ENCODE assay signal across 9 cellular contexts in genomic region chr17:61157246-61157887, GRCh38.
DNase-seq lines count a peak whose midpoint lies in the region; ATAC-seq and TF ChIP-seq lines count a peak whose summit lies in the region.
"Had no signal": no experiment of that assay in that cellular context is flagged by ENCODE, and none has a peak within 500 bp of the region (broad histone marks: within the 10 kb centered on the region; RNA-seq: fewer than 3 reads in every experiment).

No MANE protein-coding gene starts in this region.

- TF ChIP-seq CTCF in OCI-LY3 (IDR thresholded peaks at IDR 0.05; ENCODE audit: low read depth, low read length), result no peak
- TF ChIP-seq CTCF in fibroblast of pulmonary artery (IDR thresholded peaks at IDR 0.05; ENCODE audit: low read length, missing control alignments), result peak; percentile 13
- peak; percentile 6 for TF ChIP-seq CTCF in smooth muscle cell (IDR thresholded peaks at IDR 0.05; ENCODE audit: borderline replicate concordance, insufficient read depth, poor library complexity, severe bottlenecking)
- no peak for TF ChIP-seq CTCF in endodermal cell (conservative IDR thresholded peaks at IDR 0.05)

- no peaks in the 10 kb centered on the region for H3K9me3 Mint-ChIP-seq in immature natural killer cell
- H3K9me3 Mint-ChIP-seq in endodermal cell, result no peaks in the 10 kb centered on the region

- H3K4me3 Mint-ChIP-seq in immature natural killer cell (no peak overlapping the region), endodermal cell (no peak overlapping the region)

- H3K9me3 ChIP-seq in OCI-LY3 (ENCODE audit: insufficient read depth, low read length) (no peaks in the 10 kb centered on the region), smooth muscle cell (replicated peaks; ENCODE audit: low read depth) (no peaks in the 10 kb centered on the region), endodermal cell (ENCODE audit: control insufficient read depth, low read length) (no peaks in the 10 kb centered on the region)
- H3K9me3 ChIP-seq: transverse colon had no signal

- H3K9ac ChIP-seq in OCI-LY3 (ENCODE audit: low read length), result no peak overlapping the region
- peak overlapping the region; percentile 9 for H3K9ac ChIP-seq in smooth muscle cell (ENCODE audit: low read depth)
- H3K9ac ChIP-seq in endodermal cell (ENCODE audit: extremely low read depth, low read length, poor library complexity, severe bottlenecking), result no peak overlapping the region

- H3K4me1 ChIP-seq in OCI-LY3 (ENCODE audit: low read length) (peaks cover 20% of the 10 kb centered on the region), smooth muscle cell (ENCODE audit: low read depth) (peaks cover 65% of the 10 kb centered on the region), endodermal cell (ENCODE audit: control insufficient read depth, insufficient read depth, low read length) (peaks cover 23% of the 10 kb centered on the region)

- no peaks in the 10 kb centered on the region for H4K20me1 ChIP-seq in OCI-LY3 (ENCODE audit: insufficient read depth, low read length)
- no peaks in the 10 kb centered on the region for H4K20me1 ChIP-seq in smooth muscle cell (ENCODE audit: low read depth)

- H3K27ac ChIP-seq in OCI-LY3 (ENCODE audit: low read length), result no peak overlapping the region
- H3K27ac ChIP-seq in smooth muscle cell (ENCODE audit: low read depth), result peak overlapping the region; percentile 77
- no peak overlapping the region for H3K27ac ChIP-seq in endodermal cell (ENCODE audit: low read depth, low read length)

- WGBS in smooth muscle cell (ENCODE audit: low lambda C conversion rate), result 21% methylated on average over 6 of the region's 7 CpGs
- WGBS in endodermal cell (ENCODE audit: insufficient coverage in 1 of 2, insufficient read length in 1 of 2), 2 experiments, result 70 to 73% methylated on average over 5 to 6 of the region's 7 CpGs

- no peaks in the 10 kb centered on the region for H3K4me1 Mint-ChIP-seq in immature natural killer cell
- H3K4me1 Mint-ChIP-seq in endodermal cell, result peaks cover 70% of the 10 kb centered on the region

- H3K27me3 ChIP-seq in OCI-LY3 (ENCODE audit: low read depth, low read length) (0 out of 2 replicates have a peak, but pooled peaks cover 7% of the 10 kb centered on the region), smooth muscle cell (ENCODE audit: low read depth) (no peaks in the 10 kb centered on the region), endodermal cell (ENCODE audit: control insufficient read depth, insufficient read depth, low read length, poor library complexity, severe bottlenecking) (no peaks in the 10 kb centered on the region)
- H3K27me3 ChIP-seq: transverse colon had no signal

- H3K36me3 ChIP-seq in OCI-LY3 (replicated peaks; ENCODE audit: low read depth, low read length) (no peaks in the 10 kb centered on the region), smooth muscle cell (ENCODE audit: low read depth) (no peaks in the 10 kb centered on the region), endodermal cell (ENCODE audit: control insufficient read depth, insufficient read depth, low read length) (no peaks in the 10 kb centered on the region)
- H3K36me3 ChIP-seq: transverse colon had no signal

- peak overlapping the region; percentile 15; the same call in 1 of the 2 replicates for H3K4me2 ChIP-seq in OCI-LY3 (ENCODE audit: low read length)
- peak overlapping the region; percentile 83 for H3K4me2 ChIP-seq in smooth muscle cell

- H3F3A ChIP-seq in smooth muscle cell (ENCODE audit: low read depth), result no peaks in the 10 kb centered on the region

- DNase-seq in NCI-H2029 treated with DMSO at 0.1 percent for 48 hours (lab: John Stamatoyannopoulos, UW) (peak; percentile 31), NCI-H2029 (lab: John Stamatoyannopoulos, UW) (no peak), fibroblast of pulmonary artery (ENCODE audit: low read depth) (peak; percentile 42), smooth muscle cell (lab: John Stamatoyannopoulos, UW; ENCODE audit: unreplicated experiment) (no peak), immature natural killer cell (no peak), endodermal cell (no peak)
- DNase-seq: transverse colon had no signal

- peaks cover 0 to 7% (median 5%) of the 10 kb centered on the region in 3 donors for H3K36me3 Mint-ChIP-seq in immature natural killer cell
- H3K36me3 Mint-ChIP-seq in endodermal cell (ENCODE audit: low read depth), result no peaks in the 10 kb centered on the region

- H2AFZ ChIP-seq in OCI-LY3 (ENCODE audit: low read depth, low read length) (no peak overlapping the region), smooth muscle cell (ENCODE audit: low read depth) (no peak overlapping the region)

- H3K27me3 Mint-ChIP-seq in immature natural killer cell (ENCODE audit: low read depth in 3 of 3) (peaks cover 0 to 2% (median 0%) of the 10 kb centered on the region in 3 donors), endodermal cell (ENCODE audit: insufficient read depth) (no peaks in the 10 kb centered on the region)

- H3K27ac Mint-ChIP-seq in immature natural killer cell (no peak overlapping the region), endodermal cell (no peak overlapping the region)

- H3K4me3 ChIP-seq in OCI-LY3 (ENCODE audit: low read length), result no peak overlapping the region
- no peak overlapping the region for H3K4me3 ChIP-seq in fibroblast of pulmonary artery (replicated peaks; ENCODE audit: low read depth, low read length)
- peak overlapping the region; percentile 38 for H3K4me3 ChIP-seq in smooth muscle cell
- H3K4me3 ChIP-seq in endodermal cell (ENCODE audit: low read length), result no peak overlapping the region

- no peaks in the 10 kb centered on the region for H3K79me2 ChIP-seq in OCI-LY3 (ENCODE audit: low read length)
- H3K79me2 ChIP-seq in smooth muscle cell (ENCODE audit: low read depth), result no peaks in the 10 kb centered on the region

- ATAC-seq in GM21723 (IDR thresholded peaks at IDR 0.05; ENCODE audit: unreplicated experiment), result no peak

Comparison
In these comparisons a context has a peak if more than half of its experiments do, and no peak if none do; other contexts are left out.
1. DNase-seq: peak in NCI-H2029 treated with DMSO at 0.1 percent for 48 hours (single experiment) and fibroblast of pulmonary artery (single experiment); none in NCI-H2029 (single experiment), smooth muscle cell (single experiment), immature natural killer cell (0 of 3) and endodermal cell (single experiment).
2. CTCF ChIP-seq: peak in fibroblast of pulmonary artery (single experiment) and smooth muscle cell (single experiment); none in OCI-LY3 (single experiment) and endodermal cell (single experiment).